Comparison of ENCODE assay signal across 19 cellular contexts in genomic region chr4:56630876-56631666, GRCh38. TPM values are rescaled to one million over a fixed set of nuclear protein-coding genes. Genes with fewer than 3 reads are reported as not detected.
A peak's percentile ranks its signal among the peaks of the same experiment; 100 is the strongest.
DNase-seq lines count a peak whose midpoint lies in the region; ATAC-seq and TF ChIP-seq lines count a peak whose summit lies in the region.
"Had no signal": no experiment of that assay in that cellular context is flagged by ENCODE, and none has a peak within 500 bp of the region (broad histone marks: within the 10 kb centered on the region; RNA-seq: fewer than 3 reads in every experiment).

No MANE protein-coding gene starts in this region.

- intact Hi-C loops in gastrocnemius medialis (cut with DNase I; ENCODE audit: low total_unique reads) = no loop called here
- intact Hi-C loops in spleen (cut with DNase I; ENCODE audit: low total_unique reads) = no loop called here

- H3K36me3 ChIP-seq in adipocyte (ENCODE audit: control insufficient read depth, insufficient read depth, low read length, severe bottlenecking) = no peaks in the 10 kb centered on the region
- H3K36me3 ChIP-seq in skeletal muscle satellite cell (ENCODE audit: insufficient read depth, low read length) = no peaks in the 10 kb centered on the region
- H3K36me3 ChIP-seq in gastrocnemius medialis = no peaks in the 10 kb centered on the region
- no peaks in the 10 kb centered on the region for H3K36me3 ChIP-seq in spleen
- H3K36me3 ChIP-seq: brain microvascular endothelial cell, thyroid gland had no signal

- H3K9me3 ChIP-seq in adipocyte (ENCODE audit: control insufficient read depth, low read length) (peaks cover 11% of the 10 kb centered on the region), skeletal muscle satellite cell (replicated peaks; ENCODE audit: low read length) (no peaks in the 10 kb centered on the region), gastrocnemius medialis (no peaks in the 10 kb centered on the region), spleen (peaks cover 0 to 14% (median 9%) of the 10 kb centered on the region in 8 donors)
- H3K9me3 ChIP-seq: thyroid gland had no signal

- no peak for TF ChIP-seq CTCF in fibroblast of the aortic adventitia (IDR thresholded peaks at IDR 0.05; ENCODE audit: insufficient read depth, low read length)
- no peak for TF ChIP-seq CTCF in gastrocnemius medialis (IDR thresholded peaks at IDR 0.05 in 4 of 5, conservative IDR thresholded peaks at IDR 0.05 in 1 of 5)
- TF ChIP-seq CTCF in spleen (IDR thresholded peaks at IDR 0.05 in 8 of 11, conservative IDR thresholded peaks at IDR 0.05 in 3 of 11) = no peak

- H3K4me3 ChIP-seq in adipocyte (ENCODE audit: low read length) (peak overlapping the region; percentile 52), fibroblast of the aortic adventitia (ENCODE audit: low read depth, low read length) (no peak overlapping the region), skeletal muscle satellite cell (ENCODE audit: low read length) (no peak overlapping the region), gastrocnemius medialis (no peak overlapping the region), spleen (no peak overlapping the region)
- H3K4me3 ChIP-seq: PC-9, skin epidermis, thyroid gland had no signal

- in situ Hi-C loops in gastrocnemius medialis (cut with MboI; ENCODE audit: low sequenced_read_pairs in 4 of 4) = no loop called here

- peak overlapping the region; percentile 68 for H3K4me2 ChIP-seq in skeletal muscle satellite cell (ENCODE audit: low read length)
- H3K4me2 ChIP-seq: PC-9 had no signal

- H3K27me3 ChIP-seq in adipocyte (replicated peaks; ENCODE audit: control insufficient read depth, insufficient read depth, low read length) (peaks cover 2% of the 10 kb centered on the region), skeletal muscle satellite cell (ENCODE audit: control insufficient read depth, insufficient read depth, low read length) (no peaks in the 10 kb centered on the region), gastrocnemius medialis (no peaks in the 10 kb centered on the region), spleen (replicated peaks in 1 of 7) (no peaks in the 10 kb centered on the region)
- H3K27me3 ChIP-seq: brain microvascular endothelial cell, thyroid gland had no signal

- no peak for TF ChIP-seq POLR2A in gastrocnemius medialis (IDR thresholded peaks at IDR 0.05)
- no peak for TF ChIP-seq POLR2A in spleen (IDR thresholded peaks at IDR 0.05)

- DNase-seq in GM04504 (ENCODE audit: low read depth) (peak; percentile 38), adipocyte (ENCODE audit: low read depth) (peak; percentile 67), fibroblast of the aortic adventitia (ENCODE audit: low read depth) (peak; percentile 86), germinal center (ENCODE audit: low spot score) (no peak), gastrocnemius medialis (no peak), spleen (no peak)
- DNase-seq: activated CD4-positive, alpha-beta T cell treated with anti-CD3 and anti-CD28 coated beads, Interleukin-2, amount 10 ng/mL, durations not matched to agents 24 days and 14 days; activated naive CD4-positive, alpha-beta T cell treated with Interleukin-2 at 50 U/mL for 16 hours; brain microvascular endothelial cell; C1 segment of cervical spinal cord; NCI-H2107; NCI-H748 treated with DMSO at 0.1 percent for 48 hours; occipital lobe; PC-9; thyroid gland had no signal

- H3K27ac ChIP-seq in gastrocnemius medialis = no peak overlapping the region
- H3K27ac ChIP-seq in spleen = no peak overlapping the region
- H3K27ac ChIP-seq: brain microvascular endothelial cell, epithelial cell of prostate, PC-9, thyroid gland had no signal

- ATAC-seq in gastrocnemius medialis (no peak), GM18858 (IDR thresholded peaks at IDR 0.05; ENCODE audit: unreplicated experiment) (no peak)

- H3K9ac ChIP-seq in adipocyte (ENCODE audit: low read length) = no peak overlapping the region
- H3K9ac ChIP-seq in skeletal muscle satellite cell (ENCODE audit: low read depth, low read length) = no peak overlapping the region

- 63 to 81% (median 72%) methylated on average over 5 of the region's 5 CpGs for WGBS in spleen, 5 donors

- H3K4me1 ChIP-seq in adipocyte (ENCODE audit: control insufficient read depth, insufficient read depth, low read length) (peaks cover 9% of the 10 kb centered on the region), skeletal muscle satellite cell (ENCODE audit: control insufficient read depth, insufficient read depth, low read length) (peaks cover 20% of the 10 kb centered on the region), gastrocnemius medialis (no peaks in the 10 kb centered on the region), spleen (no peaks in the 10 kb centered on the region)
- H3K4me1 ChIP-seq: thyroid gland had no signal

RNA-seq across cellular contexts. Expression of gene HOPX, which starts 50.0 kb away (rescaled TPM):
- 0.36 TPM in 1 of 2 replicates, not detected in the other for total RNA-seq in fibroblast of the aortic adventitia (ENCODE audit: low replicate concordance)
- total RNA-seq in skeletal muscle satellite cell (2012; rRNA removed) = 0.44 and 1.0 TPM in 2 replicates
- 1 to 10 TPM; 5.3 to 6.6 (median 5.7) TPM for total RNA-seq in gastrocnemius medialis
- 10 to 100 TPM in 2 of 7 donors, 1 to 10 TPM in 5; 6.0 to 26.0 (median 8.0) TPM for total RNA-seq in spleen
- polyA plus RNA-seq in spleen = 10 to 100 TPM in 1 of 3 donors, 1 to 10 TPM in 2; 6.0 to 16.4 (median 8.8) TPM

Comparison
In these comparisons a context has a peak if more than half of its experiments do, and no peak if none do; other contexts are left out.
1. DNase-seq: peak in GM04504 (single experiment), adipocyte (single experiment) and fibroblast of the aortic adventitia (single experiment); none in germinal center (single experiment), gastrocnemius medialis (0 of 2) and spleen (single experiment).